In genomic region chr19:55489711-55490477, GRCh38 we compare ENCODE assay signal across 20 cellular contexts. TPM values are rescaled to one million over a fixed set of nuclear protein-coding genes. Genes with fewer than 3 reads are reported as not detected.
DNase-seq lines count a peak whose midpoint lies in the region; ATAC-seq, FAIRE-seq and TF ChIP-seq lines count a peak whose summit lies in the region.
"Had no signal": no experiment of that assay in that cellular context is flagged by ENCODE, and none has a peak within 500 bp of the region (broad histone marks: within the 10 kb centered on the region; RNA-seq: fewer than 3 reads in every experiment).

No MANE protein-coding gene starts in this region.

- CTCF ChIA-PET in AG04449 (lab: Yijun Ruan, JAX), result interaction anchor here (1.0 to 17.6 kb wide), 7 partner anchors 11 to 372 kb away, joined by 3 to 173 read pairs (median 4); partner anchors contain the start of gene ZNF865
- CTCF ChIA-PET in H1 (lab: Charles Lee; ENCODE audit: partially characterized antibody), result interaction anchor here (0.7 to 1.9 kb wide), 6 partner anchors 8 to 197 kb away, joined by 3 to 7 read pairs (median 4); no protein-coding TSS in a partner anchor

- no peak for ATAC-seq in HG03439 (IDR thresholded peaks at IDR 0.05; ENCODE audit: unreplicated experiment)
- ATAC-seq in activated CD4-positive, CD25-positive, alpha-beta regulatory T cell treated with anti-CD3 and anti-CD28 coated beads, Interleukin-2, amount 50 U/mL, for 24 hours, result no peak

- peaks cover 0 to 46% (median 31%) of the 10 kb centered on the region in 4 experiments; a peak in 6 of 7 replicates for H3K4me1 ChIP-seq in H1 (replicated peaks in 1 of 4; ENCODE audit: control insufficient read depth in 3 of 4, insufficient read depth in 4 of 4, low read length in 3 of 4)
- H3K4me1 ChIP-seq in trophoblast cell (ENCODE audit: control insufficient read depth in 1 of 2, insufficient read depth in 2 of 2, low read length in 2 of 2), result peaks cover 42 to 54% of the 10 kb centered on the region in 2 experiments
- H3K4me1 ChIP-seq in hepatocyte (ENCODE audit: insufficient read depth), result peaks cover 25% of the 10 kb centered on the region

- no peaks in the 10 kb centered on the region; a peak in 1 of 8 replicates for H3K36me3 ChIP-seq in H1 (ENCODE audit: control insufficient read depth in 2 of 4, insufficient read depth in 4 of 4, low read length in 3 of 4)
- peaks cover 15 to 18% of the 10 kb centered on the region in 2 experiments for H3K36me3 ChIP-seq in trophoblast cell (ENCODE audit: control insufficient read depth in 1 of 2, insufficient read depth in 2 of 2, low read length in 2 of 2)
- no peaks in the 10 kb centered on the region for H3K36me3 ChIP-seq in hepatocyte (replicated peaks; ENCODE audit: insufficient read depth, low read depth)
- H3K36me3 ChIP-seq: upper lobe of left lung had no signal

- H4K20me1 ChIP-seq in H1 (replicated peaks in 1 of 2; ENCODE audit: control insufficient read depth in 1 of 2, insufficient read depth in 2 of 2, low read length in 2 of 2) (peaks cover 0 to 4% of the 10 kb centered on the region in 2 experiments), hepatocyte (ENCODE audit: insufficient read depth, poor library complexity, severe bottlenecking) (no peaks in the 10 kb centered on the region)

- H3K4me2 ChIP-seq in H1 (ENCODE audit: insufficient read depth in 1 of 2, low read depth in 2 of 2, low read length in 2 of 2) (peak overlapping the region; percentile 53 to 75; a peak in 3 of 4 replicates), trophoblast cell (ENCODE audit: low read length) (peak overlapping the region; percentile 20), hepatocyte (no peak overlapping the region)
- H3K4me2 ChIP-seq: KMS-11, PC-9 had no signal

- peak overlapping the region; percentile 61 for H3K14ac ChIP-seq in H1 (ENCODE audit: insufficient read length)
- peak overlapping the region; percentile 67 for H3K14ac ChIP-seq in trophoblast cell (ENCODE audit: low read length)

- peaks cover 4% of the 10 kb centered on the region; the same call in 1 of the 2 replicates for H3K79me1 ChIP-seq in H1 (ENCODE audit: low read depth, low read length)
- peaks cover 44% of the 10 kb centered on the region for H3K79me1 ChIP-seq in trophoblast cell (ENCODE audit: low read length)

- H3K9me3 ChIP-seq in H1 (ENCODE audit: insufficient read depth in 2 of 2, low read depth in 1 of 2, low read length in 1 of 2), result no peaks in the 10 kb centered on the region
- H3K9me3 ChIP-seq in trophoblast cell (ENCODE audit: insufficient read depth, low read depth, low read length), result no peaks in the 10 kb centered on the region
- H3K9me3 ChIP-seq in hepatocyte (ENCODE audit: low read depth), result no peaks in the 10 kb centered on the region
- H3K9me3 ChIP-seq: Caco-2, upper lobe of left lung had no signal

- no peak for TF ChIP-seq CTCF in AG04449 (IDR thresholded peaks at IDR 0.05; ENCODE audit: insufficient read depth, low read length, missing control alignments)
- no peak for TF ChIP-seq CTCF in GM20000 (IDR thresholded peaks at IDR 0.05; ENCODE audit: extremely low read depth, missing control alignments)
- TF ChIP-seq CTCF in H1 (IDR thresholded peaks at IDR 0.05; ENCODE audit: control extremely low read depth in 1 of 3, insufficient read depth in 1 of 3, low read depth in 1 of 3, low read length in 3 of 3), result no peak
- TF ChIP-seq CTCF in hepatocyte (IDR thresholded peaks at IDR 0.05; ENCODE audit: poor library complexity), result no peak

- DNase-seq in AG04449 (ENCODE audit: low read depth, low spot score) (no peak), GM20000 (ENCODE audit: low spot score) (peak; percentile 35), H1 (ENCODE audit: low read depth in 1 of 2, low spot score in 2 of 2) (no peak), trophoblast cell (no peak), hepatocyte (ENCODE audit: low spot score) (no peak), NCI-H2227 treated with DMSO at 0.1 percent for 48 hours (lab: John Stamatoyannopoulos, UW) (no peak)
- DNase-seq: Caco-2, NCI-H1048, NCI-H2081 treated with DMSO at 0.1 percent for 48 hours, NCI-H526, PC-9, T1000 had no signal

- H4K12ac ChIP-seq in trophoblast cell (ENCODE audit: low read depth, low read length), result no peak overlapping the region

- H3K18ac ChIP-seq in H1 (ENCODE audit: extremely low read depth, low read length) (peak overlapping the region; percentile 78), trophoblast cell (ENCODE audit: low read length) (peak overlapping the region; percentile 79)

- H4K91ac ChIP-seq in H1 (replicated peaks; ENCODE audit: insufficient read length, low read length), result peak overlapping the region; percentile 81
- peak overlapping the region; percentile 97 for H4K91ac ChIP-seq in trophoblast cell (ENCODE audit: low read depth, low read length)

- no peak for TF ChIP-seq EP300 in H1 (IDR thresholded peaks at IDR 0.05; ENCODE audit: borderline replicate concordance in 1 of 2, low read depth in 2 of 2, low read length in 2 of 2)

- 64% methylated on average over 9 of the region's 21 CpGs; no CpG with 5 or more reads in 1 of the 2 experiments for WGBS in H1 (ENCODE audit: extremely low coverage in 1 of 2, insufficient coverage in 1 of 2, insufficient read length in 1 of 2, insufficient replicate concordance in 2 of 2, low coverage in 1 of 2, low lambda C conversion rate in 2 of 2, missing lambda C conversion rate in 1 of 2), 2 experiments
- WGBS in trophoblast cell (ENCODE audit: extremely low coverage, insufficient coverage, insufficient read length), result no CpG with 5 or more reads among the region's 21 CpGs
- 66% methylated on average over 13 of the region's 21 CpGs for WGBS in hepatocyte (ENCODE audit: low lambda C conversion rate, missing lambda C conversion rate)

- H3K4me3 ChIP-seq in AG04449 (ENCODE audit: low read depth, low read length) (peak overlapping the region; percentile 59), H1 (ENCODE audit: extremely low read depth in 1 of 4, insufficient read depth in 2 of 4, low read depth in 3 of 4, low read length in 4 of 4) (peak overlapping the region in 1 of 4 experiments; percentile 57; a peak in 1 of 8 replicates), trophoblast cell (ENCODE audit: low read depth, low read length) (no peak overlapping the region), hepatocyte (no peak overlapping the region)
- H3K4me3 ChIP-seq: PC-9 had no signal

- H2BK120ac ChIP-seq in H1 (replicated peaks; ENCODE audit: low read depth, low read length) (no peak overlapping the region), trophoblast cell (ENCODE audit: insufficient read depth, low read length, poor library complexity) (peak overlapping the region; percentile 73)

- H2BK20ac ChIP-seq in H1 (ENCODE audit: low read length), result no peak overlapping the region

- H3K9me2 ChIP-seq in hepatocyte (replicated peaks; ENCODE audit: insufficient read depth), result no peaks in the 10 kb centered on the region

- H3K27me3 ChIP-seq in H1 (replicated peaks in 1 of 4; ENCODE audit: control insufficient read depth in 3 of 4, extremely low read depth in 1 of 4, insufficient read depth in 3 of 4, low read length in 3 of 4) (no peaks in the 10 kb centered on the region; a peak in 2 of 7 replicates), trophoblast cell (ENCODE audit: insufficient read depth, low read length) (no peaks in the 10 kb centered on the region), hepatocyte (peaks cover 10% of the 10 kb centered on the region)

- no peak overlapping the region for H3K56ac ChIP-seq in H1 (replicated peaks; ENCODE audit: insufficient read length, low read depth, low read length)

- H3K23ac ChIP-seq in H1 (ENCODE audit: insufficient read length) (no peak overlapping the region), trophoblast cell (ENCODE audit: low read length) (no peak overlapping the region)

- no peak overlapping the region for H2AFZ ChIP-seq in H1 (ENCODE audit: low read length)
- peak overlapping the region; percentile 28 for H2AFZ ChIP-seq in trophoblast cell (ENCODE audit: insufficient read depth, low read length, poor library complexity)
- H2AFZ ChIP-seq in hepatocyte, result no peak overlapping the region
- H2AFZ ChIP-seq: parathyroid adenoma, PC-9 had no signal

- H3K79me2 ChIP-seq in H1 (ENCODE audit: control insufficient read depth in 1 of 2, insufficient read depth in 2 of 2, low read length in 2 of 2) (peaks cover 0 to 5% of the 10 kb centered on the region in 2 experiments; a peak in 1 of 4 replicates), trophoblast cell (ENCODE audit: control insufficient read depth, insufficient read depth, low read length, poor library complexity) (peaks cover 20% of the 10 kb centered on the region), hepatocyte (peaks cover 3% of the 10 kb centered on the region)
- H3K79me2 ChIP-seq: parathyroid adenoma had no signal

- H2BK12ac ChIP-seq in H1 (ENCODE audit: low read depth, low read length) (peak overlapping the region; percentile 84; the same call in 1 of the 2 replicates), trophoblast cell (ENCODE audit: low read length) (peak overlapping the region; percentile 84)

- H3K27ac ChIP-seq in H1 (ENCODE audit: low read depth, low read length), result no peak overlapping the region
- H3K27ac ChIP-seq in trophoblast cell (ENCODE audit: low read depth, low read length), result peak overlapping the region; percentile 5
- no peak overlapping the region for H3K27ac ChIP-seq in hepatocyte
- H3K27ac ChIP-seq: KMS-11, parathyroid adenoma, PC-9 had no signal

- H3K4ac ChIP-seq in H1 (replicated peaks; ENCODE audit: insufficient read length, low read depth, low read length) (no peak overlapping the region), trophoblast cell (ENCODE audit: low read depth, low read length) (peak overlapping the region; percentile 12)

- H3K9ac ChIP-seq in H1 (replicated peaks in 1 of 4; ENCODE audit: extremely low read depth in 1 of 4, low read depth in 3 of 4, low read length in 3 of 4), result no peak overlapping the region; a peak in 2 of 7 replicates
- H3K9ac ChIP-seq in trophoblast cell (ENCODE audit: low read length), result no peak overlapping the region
- H3K9ac ChIP-seq: KMS-11, parathyroid adenoma had no signal

- no peak overlapping the region for H2AK5ac ChIP-seq in H1 (ENCODE audit: low read depth, low read length)
- peak overlapping the region; percentile 66 for H2AK5ac ChIP-seq in trophoblast cell (ENCODE audit: low read length)

- H4K8ac ChIP-seq in H1 (ENCODE audit: extremely low read depth, insufficient read depth, low read length) (peak overlapping the region; percentile 71; the same call in 1 of the 2 replicates), trophoblast cell (ENCODE audit: low read depth, low read length) (peak overlapping the region; percentile 50)

- H2BK15ac ChIP-seq in H1 (ENCODE audit: low read length), result no peak overlapping the region; the same call in 1 of the 2 replicates

- POLR2A ChIA-PET in AG04449 (lab: Yijun Ruan, JAX) (interaction anchor here (0.8 kb wide), 1 partner anchor 14 kb away, joined by 4 read pairs; no protein-coding TSS in a partner anchor), H1 (lab: Charles Lee; ENCODE audit: partially characterized antibody) (interaction anchor here (0.8 to 7.5 kb wide), 6 partner anchors 8 to 110 kb away, joined by 3 to 57 read pairs (median 4); partner anchors contain the start of genes FIZ1, UBE2S and ZNF628)

- H2BK5ac ChIP-seq in H1 (ENCODE audit: low read depth, low read length) (0 out of 2 replicates have a peak overlapping the region, but pooled peaks have one; percentile 71), trophoblast cell (ENCODE audit: low read depth, low read length, poor library complexity) (peak overlapping the region; percentile 79)

- no peak for TF ChIP-seq RAD21 in H1 (IDR thresholded peaks at IDR 0.05 in 1 of 2, conservative IDR thresholded peaks at IDR 0.05 in 1 of 2; ENCODE audit: low read depth in 2 of 2, low read length in 2 of 2)

- no peak for FAIRE-seq in H1 (lab: Jason Lieb, UNC)

- H3K23me2 ChIP-seq in H1 (ENCODE audit: low read depth, low read length), result peaks cover 7% of the 10 kb centered on the region

- no peak overlapping the region for H4K5ac ChIP-seq in H1 (ENCODE audit: insufficient read length, low read depth, low read length)

- no peak for TF ChIP-seq POLR2A in H1 (IDR thresholded peaks at IDR 0.05; ENCODE audit: control extremely low read depth in 1 of 2, low read depth in 2 of 2, low read length in 2 of 2)

RNA-seq across cellular contexts. Expression of gene SSC5D, which starts 1.7 kb away (rescaled TPM):
- 1.7 and 2.3 TPM in 2 replicates for total RNA-seq in H1 (2021; fragmentation: NEBNext Ultra II Directional; extraction: Animal tissue kit (Norgen Biotek cat#: 25700))
- polyA plus RNA-seq in H1 (2011; rRNA removed) (0.39 and 0.72 TPM in 2 replicates), hepatocyte (3.2 and 5.1 TPM in 2 replicates)
- 0.45 TPM for polyA plus RNA-seq in H1 (2011; cell fraction: cytosol; rRNA removed)
- 4.1 TPM for polyA plus RNA-seq in H1 (2011; cell fraction: nucleus; rRNA removed)
- polyA plus RNA-seq in H1 (2012, experiment 1 of 2), result 1.2 to 2.6 TPM (median 1.7 TPM) in 4 replicates
- 0.63 TPM for polyA plus RNA-seq in H1 (2012, experiment 2 of 2)
- 0.73 TPM for polyA plus RNA-seq in H1 (2013, experiment 1 of 2)
- polyA plus RNA-seq in H1 (2013, experiment 2 of 2), result 1.1 TPM
- 0.29 and 0.54 TPM in 2 replicates for polyA minus RNA-seq in H1 (2011; rRNA and poly(A)+ RNA removed)
- polyA minus RNA-seq in H1 (2011; cell fraction: cytosol; rRNA and poly(A)+ RNA removed), result 1.0 TPM
- 2.8 TPM for polyA minus RNA-seq in H1 (2011; cell fraction: nucleus; rRNA and poly(A)+ RNA removed)
- 24.2 and 24.4 TPM in 2 replicates for polyA plus RNA-seq in trophoblast cell (2013)
- 0.04 and 0.80 TPM in 2 replicates for total RNA-seq in hepatocyte

RNA-seq across cellular contexts. Expression of gene NAT14, which starts 4.9 kb away (rescaled TPM):
- 69.1 and 71.2 TPM in 2 replicates for total RNA-seq in H1 (2021; fragmentation: NEBNext Ultra II Directional; extraction: Animal tissue kit (Norgen Biotek cat#: 25700))
- polyA plus RNA-seq in H1 (2011; rRNA removed) (47.1 and 79.5 TPM in 2 replicates), hepatocyte (40.3 and 43.6 TPM in 2 replicates)
- 51.3 TPM for polyA plus RNA-seq in H1 (2011; cell fraction: cytosol; rRNA removed)
- polyA plus RNA-seq in H1 (2011; cell fraction: nucleus; rRNA removed), result 132 TPM
- 61.3 to 71.3 TPM (median 67.2 TPM) in 4 replicates for polyA plus RNA-seq in H1 (2012, experiment 1 of 2)
- 81.6 TPM for polyA plus RNA-seq in H1 (2012, experiment 2 of 2)
- 91.7 TPM for polyA plus RNA-seq in H1 (2013, experiment 1 of 2)
- 105 TPM for polyA plus RNA-seq in H1 (2013, experiment 2 of 2)
- polyA minus RNA-seq in H1 (2011; rRNA and poly(A)+ RNA removed), result 7.1 and 10.9 TPM in 2 replicates
- 14.2 TPM for polyA minus RNA-seq in H1 (2011; cell fraction: cytosol; rRNA and poly(A)+ RNA removed)
- polyA minus RNA-seq in H1 (2011; cell fraction: nucleus; rRNA and poly(A)+ RNA removed), result 14.5 TPM
- polyA plus RNA-seq in trophoblast cell (2013), result 108 and 109 TPM in 2 replicates
- 14.0 and 22.3 TPM in 2 replicates for total RNA-seq in hepatocyte

RNA-seq across cellular contexts. Expression of gene ZNF628, which starts 13.5 kb away (rescaled TPM):
- total RNA-seq in H1 (2021; fragmentation: NEBNext Ultra II Directional; extraction: Animal tissue kit (Norgen Biotek cat#: 25700)), result 10.8 and 12.9 TPM in 2 replicates
- polyA plus RNA-seq in H1 (2011; rRNA removed) (1.7 and 4.5 TPM in 2 replicates), hepatocyte (1.0 and 1.2 TPM in 2 replicates)
- 1.4 TPM for polyA plus RNA-seq in H1 (2011; cell fraction: cytosol; rRNA removed)
- 4.4 TPM for polyA plus RNA-seq in H1 (2011; cell fraction: nucleus; rRNA removed)
- 3.2 to 7.6 TPM (median 6.6 TPM) in 4 replicates for polyA plus RNA-seq in H1 (2012, experiment 1 of 2)
- polyA plus RNA-seq in H1 (2012, experiment 2 of 2), result 4.7 TPM
- polyA plus RNA-seq in H1 (2013, experiment 1 of 2), result 6.7 TPM
- polyA plus RNA-seq in H1 (2013, experiment 2 of 2), result 7.0 TPM
- 0.61 and 0.82 TPM in 2 replicates for polyA minus RNA-seq in H1 (2011; rRNA and poly(A)+ RNA removed)
- 8.8 TPM for polyA minus RNA-seq in H1 (2011; cell fraction: cytosol; rRNA and poly(A)+ RNA removed)
- 7.2 TPM for polyA minus RNA-seq in H1 (2011; cell fraction: nucleus; rRNA and poly(A)+ RNA removed)
- 12.6 and 14.5 TPM in 2 replicates for polyA plus RNA-seq in trophoblast cell (2013)
- 2.2 and 4.7 TPM in 2 replicates for total RNA-seq in hepatocyte

RNA-seq across cellular contexts. Expression of gene C19orf85, which starts 25.3 kb away (rescaled TPM):
- total RNA-seq in H1 (2021; fragmentation: NEBNext Ultra II Directional; extraction: Animal tissue kit (Norgen Biotek cat#: 25700)), result 3.2 and 3.6 TPM in 2 replicates
- polyA plus RNA-seq in H1 (2011; rRNA removed), result 2.2 and 3.3 TPM in 2 replicates
- 1.5 TPM for polyA plus RNA-seq in H1 (2011; cell fraction: cytosol; rRNA removed)
- 3.0 TPM for polyA plus RNA-seq in H1 (2011; cell fraction: nucleus; rRNA removed)
- 1.6 to 3.1 TPM (median 2.6 TPM) in 4 replicates for polyA plus RNA-seq in H1 (2012, experiment 1 of 2)
- polyA plus RNA-seq in H1 (2012, experiment 2 of 2), result 2.9 TPM
- 9.1 TPM for polyA plus RNA-seq in H1 (2013, experiment 1 of 2)
- polyA plus RNA-seq in H1 (2013, experiment 2 of 2), result 8.6 TPM
- polyA minus RNA-seq in H1 (2011; rRNA and poly(A)+ RNA removed), result 0.41 and 0.49 TPM in 2 replicates
- not detected for polyA minus RNA-seq in H1 (2011; cell fraction: cytosol; rRNA and poly(A)+ RNA removed)
- 2.1 TPM for polyA minus RNA-seq in H1 (2011; cell fraction: nucleus; rRNA and poly(A)+ RNA removed)
- polyA plus RNA-seq in trophoblast cell (2013), result not detected in 2 replicates
- total RNA-seq in hepatocyte, result not detected in 2 replicates
- polyA plus RNA-seq in hepatocyte, result not detected in 2 replicates
- total RNA-seq: Caco-2, dermis microvascular lymphatic vessel endothelial cell, liver, upper lobe of left lung had no signal
- polyA plus RNA-seq: adipose tissue, liver had no signal

RNA-seq across cellular contexts. Expression of gene ISOC2, which starts 28.5 kb away (rescaled TPM):
- 96.9 and 106 TPM in 2 replicates for total RNA-seq in H1 (2021; fragmentation: NEBNext Ultra II Directional; extraction: Animal tissue kit (Norgen Biotek cat#: 25700))
- polyA plus RNA-seq in H1 (2011; rRNA removed) (152 and 195 TPM in 2 replicates), hepatocyte (64.2 and 72.2 TPM in 2 replicates)
- 149 TPM for polyA plus RNA-seq in H1 (2011; cell fraction: cytosol; rRNA removed)
- polyA plus RNA-seq in H1 (2011; cell fraction: nucleus; rRNA removed), result 148 TPM
- 52.8 to 109 TPM (median 103 TPM) in 4 replicates for polyA plus RNA-seq in H1 (2012, experiment 1 of 2)
- polyA plus RNA-seq in H1 (2012, experiment 2 of 2), result 112 TPM
- polyA plus RNA-seq in H1 (2013, experiment 1 of 2), result 63.1 TPM
- 61.5 TPM for polyA plus RNA-seq in H1 (2013, experiment 2 of 2)
- polyA minus RNA-seq in H1 (2011; rRNA and poly(A)+ RNA removed), result 22.8 and 24.5 TPM in 2 replicates
- polyA minus RNA-seq in H1 (2011; cell fraction: cytosol; rRNA and poly(A)+ RNA removed), result 51.8 TPM
- 69.9 TPM for polyA minus RNA-seq in H1 (2011; cell fraction: nucleus; rRNA and poly(A)+ RNA removed)
- polyA plus RNA-seq in trophoblast cell (2013), result 20.4 and 20.9 TPM in 2 replicates
- 79.3 and 90.4 TPM in 2 replicates for total RNA-seq in hepatocyte
